Comparison of ENCODE assay signal across 8 cellular contexts in genomic region chr11:93541884-93542752, GRCh38. TPM values are rescaled to one million over a fixed set of nuclear protein-coding genes. Genes with fewer than 3 reads are reported as not detected.
DNase-seq lines count a peak whose midpoint lies in the region; ATAC-seq and TF ChIP-seq lines count a peak whose summit lies in the region.

No MANE protein-coding gene starts in this region.

- peak in 4 of 5 donors; percentile 12 to 21 (median 14) for DNase-seq in CD8-positive, alpha-beta memory T cell
- peak; percentile 41 for DNase-seq in GM19240 (ENCODE audit: insufficient read length, low spot score)
- peak; percentile 77 for DNase-seq in PC-3
- peak; percentile 45 for DNase-seq in activated naive CD4-positive, alpha-beta T cell treated with Interleukin-2 at 50 U/mL for 16 hours
- DNase-seq in head of caudate nucleus = peak in 36 of 42 donors; percentile 9 to 78 (median 37)
- DNase-seq in omental fat pad (ENCODE audit: low spot score) = no peak
- DNase-seq in putamen (ENCODE audit: low spot score) = no peak

- H3K9me2 ChIP-seq in PC-3 (replicated peaks; ENCODE audit: low read length) = no peaks in the 10 kb centered on the region

- H3K9ac ChIP-seq in PC-3 (ENCODE audit: low read length) = peak overlapping the region; percentile 77

- no peak overlapping the region for H3K27ac ChIP-seq in CD8-positive, alpha-beta memory T cell (ENCODE audit: low read depth, low read length)
- 0 out of 2 replicates have a peak overlapping the region, but pooled peaks have one; percentile 3 for H3K27ac ChIP-seq in PC-3 (ENCODE audit: low read length)

- H3K4me3 Mint-ChIP-seq in CD8-positive, alpha-beta memory T cell = peak overlapping the region; percentile 82 to 93 (median 85)

- H3K4me1 Mint-ChIP-seq in CD8-positive, alpha-beta memory T cell = peaks cover 15 to 24% (median 22%) of the 10 kb centered on the region in 3 donors

- H3K27me3 Mint-ChIP-seq in CD8-positive, alpha-beta memory T cell = peaks cover 9 to 46% of the 10 kb centered on the region in 2 donors

- ATAC-seq in HG03196 (IDR thresholded peaks at IDR 0.05; ENCODE audit: unreplicated experiment) = peak; percentile 56
- peak; percentile 57 for ATAC-seq in PC-3
- ATAC-seq in omental fat pad (ENCODE audit: low FRiP score) = peak; percentile 58

- BruUV-seq in PC-3 (replicated peaks; lab: Mats Ljungman, UMichigan) = TSS peak; percentile 34

- H3K9me3 ChIP-seq in CD8-positive, alpha-beta memory T cell (ENCODE audit: low read length) = no peaks in the 10 kb centered on the region
- H3K9me3 ChIP-seq in PC-3 (ENCODE audit: low read length) = no peaks in the 10 kb centered on the region

- H3K36me3 ChIP-seq in CD8-positive, alpha-beta memory T cell (ENCODE audit: insufficient read depth, low read length) = no peaks in the 10 kb centered on the region
- no peaks in the 10 kb centered on the region for H3K36me3 ChIP-seq in PC-3 (ENCODE audit: low read depth, low read length)

- no peaks in the 10 kb centered on the region for H3K79me2 ChIP-seq in PC-3 (ENCODE audit: low read length)

- POLR2A ChIA-PET in CD8-positive, alpha-beta memory T cell (lab: Charles Lee) = no interaction called here
- POLR2A ChIA-PET in PC-3 (lab: Charles Lee; ENCODE audit: unreplicated experiment) = interaction anchor here (0.5 to 0.8 kb wide), 4 partner anchors 202 to 307 kb away, joined by 3 to 5 read pairs (median 4); partner anchors contain the start of gene MED17

- no peaks in the 10 kb centered on the region for H3K36me3 Mint-ChIP-seq in CD8-positive, alpha-beta memory T cell

- peak overlapping the region; percentile 44 for H3K4me3 ChIP-seq in CD8-positive, alpha-beta memory T cell (ENCODE audit: low read length)
- H3K4me3 ChIP-seq in PC-3 (ENCODE audit: low read length) = peak overlapping the region; percentile 86

- TF ChIP-seq CTCF in PC-3 (conservative IDR thresholded peaks at IDR 0.05; ENCODE audit: low read depth, low read length) (no peak), omental fat pad (IDR thresholded peaks at IDR 0.05) (no peak)

- intact Hi-C loops in PC-3 (cut with micrococcal nuclease) = loop anchor here (1.0 kb wide), 1 partner anchor 44 kb away; no protein-coding TSS in a partner anchor
- intact Hi-C loops in head of caudate nucleus (cut with DNase I) = loop anchor here (5.0 kb wide), 1 partner anchor 305 kb away; no protein-coding TSS in a partner anchor

- peak overlapping the region in 7 of 8 donors; percentile 33 to 87 (median 71) for H3K27ac Mint-ChIP-seq in CD8-positive, alpha-beta memory T cell

- H3K4me1 ChIP-seq in CD8-positive, alpha-beta memory T cell (ENCODE audit: insufficient read depth, low read length) = no peaks in the 10 kb centered on the region
- peaks cover 15% of the 10 kb centered on the region for H3K4me1 ChIP-seq in PC-3 (ENCODE audit: insufficient read depth, low read length)

- H4K20me1 ChIP-seq in PC-3 (ENCODE audit: low read length) = 0 out of 2 replicates have a peak, but pooled peaks cover under 1% of the 10 kb centered on the region

- no peaks in the 10 kb centered on the region for H3K9me3 Mint-ChIP-seq in CD8-positive, alpha-beta memory T cell

- no peaks in the 10 kb centered on the region for H3F3A ChIP-seq in PC-3 (ENCODE audit: low read length, unreplicated experiment)

- no peaks in the 10 kb centered on the region for H3K27me3 ChIP-seq in CD8-positive, alpha-beta memory T cell (ENCODE audit: insufficient read depth, low read length, poor library complexity, severe bottlenecking)
- 0 out of 2 replicates have a peak, but pooled peaks cover 3% of the 10 kb centered on the region for H3K27me3 ChIP-seq in PC-3 (ENCODE audit: low read length)

- CTCF ChIA-PET in CD8-positive, alpha-beta memory T cell (lab: Charles Lee) = interaction anchor here (1.4 kb wide), 1 partner anchor 17 kb away, joined by 3 read pairs; no protein-coding TSS in a partner anchor
- CTCF ChIA-PET in PC-3 (lab: Charles Lee) = interaction anchor here (0.7 to 1.0 kb wide), 2 partner anchors 61 to 66 kb away, joined by 3 to 5 read pairs; no protein-coding TSS in a partner anchor

- peak overlapping the region; percentile 83 for H2AFZ ChIP-seq in PC-3 (ENCODE audit: low read length)

- H3K4me2 ChIP-seq in PC-3 (ENCODE audit: low read length) = peak overlapping the region; percentile 82

RNA-seq across cellular contexts. Expression of gene SMCO4, which starts 1.1 kb away (rescaled TPM):
- 10 to 100 TPM in 1 of 2 experiments, 1 to 10 TPM in 1; 8.2 to 10.8 TPM for total RNA-seq in CD8-positive, alpha-beta memory T cell
- polyA plus RNA-seq in CD8-positive, alpha-beta memory T cell = 9.0 TPM
- 23.0 and 34.2 TPM in 2 replicates for total RNA-seq in PC-3 (2014; rRNA removed)
- 10 to 100 TPM in 3 of 4 donors, 1 to 10 TPM in 1; 8.5 to 30.1 (median 20.9) TPM for total RNA-seq in omental fat pad

Comparison
In these comparisons a context has a peak if more than half of its experiments do, and no peak if none do; other contexts are left out.
1. DNase-seq: peak in CD8-positive, alpha-beta memory T cell (4 of 5), GM19240 (single experiment), PC-3 (single experiment), activated naive CD4-positive, alpha-beta T cell treated with Interleukin-2 at 50 U/mL for 16 hours (single experiment) and head of caudate nucleus (36 of 42); none in omental fat pad (single experiment) and putamen (single experiment).
2. Peak in every context shown above with its lines, with median percentiles within 50 percentile points of each other: ATAC-seq.